Comparison of ENCODE assay signal across 1 cellular context in genomic region chr11:123166095-123166559, GRCh38.
TF ChIP-seq lines count a peak whose summit lies in the region.

No MANE protein-coding gene starts in this region.

TF ChIP-seq in K562, 482 proteins besides CTCF, POLR2A, EP300 and RAD21 (continued from another document):
- TF ChIP-seq STAT5A (IDR thresholded peaks at IDR 0.05; ENCODE audit: borderline replicate concordance, low read length), result no peak
- no peak for TF ChIP-seq BRF1 (IDR thresholded peaks at IDR 0.05; ENCODE audit: borderline replicate concordance, extremely low read depth, insufficient read length)
- TF ChIP-seq NR4A1 (CRISPR knock-in tag; IDR thresholded peaks at IDR 0.05), result no peak
- TF ChIP-seq NR4A1 (tag; IDR thresholded peaks at IDR 0.05), result no peak
- TF ChIP-seq ZNF398 (CRISPR knock-in tag; IDR thresholded peaks at IDR 0.05), result no peak
- no peak for TF ChIP-seq RBM39 (optimal IDR thresholded peaks at IDR 0.05; ENCODE audit: low read depth, low read length)
- no peak for TF ChIP-seq ZBTB1 (CRISPR knock-in tag; IDR thresholded peaks at IDR 0.05; ENCODE audit: borderline replicate concordance, low read depth)
- no peak for TF ChIP-seq MTA2 (IDR thresholded peaks at IDR 0.05; ENCODE audit: low read depth)
- no peak for TF ChIP-seq HMGN3 (IDR thresholded peaks at IDR 0.05; ENCODE audit: borderline replicate concordance, extremely low read depth, insufficient read length, low read depth, low read length)
- TF ChIP-seq, protein P1, sequence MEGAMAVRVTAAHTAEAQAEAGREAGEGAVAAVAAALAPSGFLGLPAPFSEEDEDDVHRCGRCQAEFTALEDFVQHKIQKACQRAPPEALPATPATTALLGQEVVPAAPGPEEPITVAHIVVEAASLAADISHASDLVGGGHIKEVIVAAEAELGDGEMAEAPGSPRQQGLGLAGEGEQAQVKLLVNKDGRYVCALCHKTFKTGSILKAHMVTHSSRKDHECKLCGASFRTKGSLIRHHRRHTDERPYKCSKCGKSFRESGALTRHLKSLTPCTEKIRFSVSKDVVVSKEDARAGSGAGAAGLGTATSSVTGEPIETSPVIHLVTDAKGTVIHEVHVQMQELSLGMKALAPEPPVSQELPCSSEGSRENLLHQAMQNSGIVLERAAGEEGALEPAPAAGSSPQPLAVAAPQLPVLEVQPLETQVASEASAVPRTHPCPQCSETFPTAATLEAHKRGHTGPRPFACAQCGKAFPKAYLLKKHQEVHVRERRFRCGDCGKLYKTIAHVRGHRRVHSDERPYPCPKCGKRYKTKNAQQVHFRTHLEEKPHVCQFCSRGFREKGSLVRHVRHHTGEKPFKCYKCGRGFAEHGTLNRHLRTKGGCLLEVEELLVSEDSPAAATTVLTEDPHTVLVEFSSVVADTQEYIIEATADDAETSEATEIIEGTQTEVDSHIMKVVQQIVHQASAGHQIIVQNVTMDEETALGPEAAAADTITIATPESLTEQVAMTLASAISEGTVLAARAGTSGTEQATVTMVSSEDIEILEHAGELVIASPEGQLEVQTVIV (CRISPR knock-in tag; IDR thresholded peaks at IDR 0.05; ENCODE audit: borderline replicate concordance), result no peak
